ENCODE assay signal across 27 cellular contexts in the genomic region with DNA sequence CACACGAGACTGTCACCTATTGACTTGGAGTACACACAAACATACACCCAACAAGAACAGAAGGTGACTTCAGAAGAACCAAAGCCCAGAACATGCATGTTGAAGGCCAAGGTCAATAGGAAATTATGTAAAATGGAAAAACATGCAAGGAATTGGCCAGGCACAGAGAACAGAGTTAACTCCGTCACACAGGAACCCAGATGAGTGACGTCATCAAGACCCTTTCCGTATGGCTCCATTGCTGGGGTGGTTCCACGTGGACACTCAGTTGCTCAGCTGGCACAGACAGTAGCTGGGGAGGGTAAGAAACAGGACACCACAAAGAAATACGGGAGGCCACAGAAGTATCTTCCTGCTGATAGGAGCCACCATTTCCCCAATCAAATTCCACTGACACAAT. TPM values are rescaled to one million over a fixed set of nuclear protein-coding genes. Genes with fewer than 3 reads are reported as not detected.
"Had no signal": no experiment of that assay in that cellular context is flagged by ENCODE, and none has a peak within 500 bp of the region (broad histone marks: within the 10 kb centered on the region; RNA-seq: fewer than 3 reads in every experiment).

No MANE protein-coding gene starts in this region.

- H3K4me3 ChIP-seq: coronary artery, dorsolateral prefrontal cortex, esophagus squamous epithelium, gastrocnemius medialis, heart right ventricle, left lung, lower lobe of right lung, mucosa of descending colon had no signal

- H3K9me3 ChIP-seq: gastrocnemius medialis, heart right ventricle, left lung, lower lobe of right lung had no signal

- H3K27me3 ChIP-seq: gastrocnemius medialis, left lung had no signal

- DNase-seq: dermis blood vessel endothelial cell; dorsolateral prefrontal cortex; effector CD4-positive, alpha-beta T cell; effector memory CD4-positive, alpha-beta T cell; esophagus squamous epithelium; foreskin fibroblast; foreskin melanocyte; gastrocnemius medialis; glutamatergic neuron; head of caudate nucleus; heart right ventricle; hippocampal formation; left cardiac atrium; left lung; left ventricle myocardium superior; lower lobe of right lung; mesenchymal stem cell; mucosa of descending colon; naive B cell had no signal

- H3K27ac ChIP-seq: coronary artery, dorsolateral prefrontal cortex, esophagus squamous epithelium, gastrocnemius medialis, heart right ventricle, left lung, lower lobe of right lung had no signal

- ATAC-seq: gastrocnemius medialis, heart right ventricle, left cardiac atrium, left lung, left ventricle myocardium superior, lower lobe of right lung, mucosa of descending colon had no signal

- H3K36me3 ChIP-seq: esophagus squamous epithelium, gastrocnemius medialis, heart right ventricle, left lung, lower lobe of right lung had no signal

- H3K4me1 ChIP-seq: esophagus squamous epithelium, gastrocnemius medialis, heart right ventricle, left lung, lower lobe of right lung had no signal

- FAIRE-seq: colon, endothelial cell of umbilical vein, islet of Langerhans, keratinocyte had no signal

RNA-seq across cellular contexts. Expression of gene SOX11, which starts 18.4 kb away (rescaled TPM):
- total RNA-seq: dermis blood vessel endothelial cell, endothelial cell of umbilical vein, esophagus squamous epithelium, gastrocnemius medialis, lung microvascular endothelial cell, mesenteric fat pad had no signal
- polyA plus RNA-seq: endothelial cell of umbilical vein, esophagus, keratinocyte had no signal
